In the genomic region with DNA sequence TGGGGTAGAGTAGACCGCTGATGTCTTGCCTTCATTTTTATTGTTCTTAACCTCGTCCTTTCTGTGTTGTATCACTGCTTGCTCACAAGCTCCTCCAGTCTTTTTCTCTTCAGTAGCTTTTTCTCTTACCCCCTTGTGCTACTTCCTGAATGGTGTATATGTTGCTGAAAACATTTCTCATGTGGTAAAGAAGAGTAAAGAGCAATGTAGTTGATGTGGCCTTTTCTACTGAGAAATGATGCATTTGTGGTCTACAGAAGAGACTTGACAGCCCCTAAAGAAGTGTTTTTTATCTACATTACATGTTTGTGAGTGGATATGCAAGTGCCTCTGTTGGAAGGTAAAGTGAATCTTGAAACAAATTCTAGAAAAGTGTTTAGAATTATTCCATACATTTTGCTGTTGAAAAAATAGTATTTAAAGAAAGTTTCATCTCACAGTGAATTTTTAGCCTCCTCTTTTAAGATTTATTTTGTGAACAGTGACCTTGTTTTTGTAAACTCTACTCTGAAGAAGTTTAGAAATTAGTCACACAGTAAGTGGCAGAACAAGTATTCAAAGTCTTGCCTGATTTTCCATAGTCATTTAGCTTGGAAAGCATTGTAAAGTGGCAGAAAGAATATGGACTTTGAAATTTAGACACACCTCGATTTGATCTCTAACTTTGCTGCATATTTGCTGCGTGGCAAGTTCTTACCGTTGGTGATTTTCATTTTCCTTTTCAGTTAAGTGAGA, we compare ENCODE assay signal across 1 cellular context.
TF ChIP-seq lines count a peak whose summit lies in the region.

No MANE protein-coding gene starts in this region.

TF ChIP-seq in GM23338, 12 proteins besides CTCF, POLR2A, EP300 and RAD21 (continued from another document):
- no peak for TF ChIP-seq ZNF462 (CRISPR knock-in tag; IDR thresholded peaks at IDR 0.05)
